ENCODE assay signal across 14 cellular contexts in genomic region chr1:70819231-70819630, GRCh38.
DNase-seq lines count a peak whose midpoint lies in the region; ATAC-seq and TF ChIP-seq lines count a peak whose summit lies in the region.
"Had no signal": no experiment of that assay in that cellular context is flagged by ENCODE, and none has a peak within 500 bp of the region (broad histone marks: within the 10 kb centered on the region; RNA-seq: fewer than 3 reads in every experiment).

No MANE protein-coding gene starts in this region.

- H4K91ac ChIP-seq in mesenchymal stem cell (ENCODE audit: low read length): no peak overlapping the region

- no peak for TF ChIP-seq POLR2A in heart left ventricle (IDR thresholded peaks at IDR 0.05)

- no peak overlapping the region for H3K4ac ChIP-seq in mesenchymal stem cell (ENCODE audit: low read depth in 1 of 2, low read length in 2 of 2)

- peak overlapping the region in 1 of 12 donors; percentile 16 for H3K27ac ChIP-seq in heart left ventricle
- no peak overlapping the region for H3K27ac ChIP-seq in mesenchymal stem cell (ENCODE audit: low read length, poor library complexity, severe bottlenecking)
- H3K27ac ChIP-seq: GM23248 had no signal

- H3K36me3 ChIP-seq in heart left ventricle (no peaks in the 10 kb centered on the region), mesenchymal stem cell (ENCODE audit: control insufficient read depth in 1 of 2, insufficient read depth in 2 of 2, low read depth in 1 of 2, low read length in 2 of 2) (no peaks in the 10 kb centered on the region)
- H3K36me3 ChIP-seq: BE2C had no signal

- peaks cover 0 to 16% (median 0%) of the 10 kb centered on the region in 12 donors for H3K4me1 ChIP-seq in heart left ventricle
- H3K4me1 ChIP-seq in mesenchymal stem cell (ENCODE audit: control insufficient read depth, insufficient read depth, low read depth, low read length): no peaks in the 10 kb centered on the region
- H3K4me1 ChIP-seq: BE2C had no signal

- H2AK5ac ChIP-seq in mesenchymal stem cell (ENCODE audit: low read length, severe bottlenecking): no peak overlapping the region

- no peaks in the 10 kb centered on the region for H3K9me3 ChIP-seq in heart left ventricle
- H3K9me3 ChIP-seq in mesenchymal stem cell (ENCODE audit: control insufficient read depth, low read length): no peaks in the 10 kb centered on the region
- H3K9me3 ChIP-seq: BE2C had no signal

- no peak overlapping the region for H3K23ac ChIP-seq in mesenchymal stem cell (ENCODE audit: low read length in 2 of 2)

- H2BK15ac ChIP-seq in mesenchymal stem cell (ENCODE audit: low read depth, poor library complexity, severe bottlenecking): no peak overlapping the region

- intact Hi-C loops in heart left ventricle (cut with DNase I): no loop called here
- intact Hi-C loops in cardiac septum (cut with DNase I): no loop called here

- H2BK120ac ChIP-seq in mesenchymal stem cell (ENCODE audit: low read depth, low read length): no peak overlapping the region

- H3K79me1 ChIP-seq in mesenchymal stem cell (replicated peaks; ENCODE audit: low read length, poor library complexity, severe bottlenecking): no peaks in the 10 kb centered on the region

- ATAC-seq in heart left ventricle (peak; percentile 36 to 87 (median 65)), SK-N-SH treated with all-trans-retinoic acid at 6 μM for 48 hours (peak; percentile 35), GM19328 (IDR thresholded peaks at IDR 0.05; ENCODE audit: unreplicated experiment) (no peak)

- no peak for DNase-seq in heart left ventricle
- DNase-seq in cardiac septum (ENCODE audit: low spot score): no peak
- DNase-seq in mesenchymal stem cell: no peak
- DNase-seq in LoVo (ENCODE audit: low spot score): no peak
- DNase-seq: ACHN; BE2C; C1 segment of cervical spinal cord; CD4-positive, CD25-positive, alpha-beta regulatory T cell; CD8-positive, alpha-beta memory T cell; COR-L47; DMS 273 treated with DMSO at 0.1 percent for 48 hours had no signal

- WGBS in heart left ventricle, 4 donors: 30 to 48% (median 37%) methylated on average over 2 of the region's 2 CpGs
- 93% methylated on average over 2 of the region's 2 CpGs for WGBS in mesenchymal stem cell

- no peak overlapping the region for H2BK5ac ChIP-seq in mesenchymal stem cell (ENCODE audit: low read depth, low read length, poor library complexity, severe bottlenecking)

- H2BK12ac ChIP-seq in mesenchymal stem cell (ENCODE audit: low read length in 2 of 2): no peak overlapping the region

- H3K4me3 ChIP-seq in heart left ventricle (no peak overlapping the region), mesenchymal stem cell (ENCODE audit: insufficient read depth in 1 of 2, low read depth in 1 of 2, low read length in 2 of 2) (no peak overlapping the region)
- H3K4me3 ChIP-seq: GM23248 had no signal

- peak overlapping the region; percentile 58 for H3K9ac ChIP-seq in mesenchymal stem cell (ENCODE audit: low read length)
- H3K9ac ChIP-seq: GM23248 had no signal

- H3K27me3 ChIP-seq in heart left ventricle: no peaks in the 10 kb centered on the region
- no peaks in the 10 kb centered on the region for H3K27me3 ChIP-seq in mesenchymal stem cell (ENCODE audit: control insufficient read depth in 1 of 2, insufficient read depth in 1 of 2, low read length in 2 of 2)
- H3K27me3 ChIP-seq: BE2C had no signal

- H3K18ac ChIP-seq in mesenchymal stem cell (ENCODE audit: low read depth in 1 of 2, low read length in 2 of 2): no peak overlapping the region

- H4K8ac ChIP-seq in mesenchymal stem cell (ENCODE audit: low read length): no peak overlapping the region

- TF ChIP-seq CTCF in heart left ventricle (IDR thresholded peaks at IDR 0.05): no peak

- no peak overlapping the region for H2AFZ ChIP-seq in mesenchymal stem cell (ENCODE audit: low read depth, low read length)
- H2AFZ ChIP-seq: GM23248 had no signal

- H3K4me2 ChIP-seq in mesenchymal stem cell (ENCODE audit: low read length, poor library complexity, severe bottlenecking): no peak overlapping the region

- no peak overlapping the region for H3K14ac ChIP-seq in mesenchymal stem cell (ENCODE audit: low read length in 2 of 2)

TF ChIP-seq in SK-N-SH treated with all-trans-retinoic acid at 6 μM for 48 hours, 23 proteins besides CTCF, POLR2A, EP300 and RAD21:
- TF ChIP-seq CSRNP3 (CRISPR knock-in tag; IDR thresholded peaks at IDR 0.05) (no peak), PPARA (CRISPR knock-in tag; IDR thresholded peaks at IDR 0.05; ENCODE audit: borderline replicate concordance) (no peak), TSHZ2 (CRISPR knock-in tag; IDR thresholded peaks at IDR 0.05) (no peak), BACH2 (CRISPR knock-in tag; IDR thresholded peaks at IDR 0.05; ENCODE audit: borderline replicate concordance) (no peak), ZNF70 (CRISPR knock-in tag; IDR thresholded peaks at IDR 0.05) (no peak), OSR1 (CRISPR knock-in tag; IDR thresholded peaks at IDR 0.05) (no peak)
- TF ChIP-seq, protein P1, sequence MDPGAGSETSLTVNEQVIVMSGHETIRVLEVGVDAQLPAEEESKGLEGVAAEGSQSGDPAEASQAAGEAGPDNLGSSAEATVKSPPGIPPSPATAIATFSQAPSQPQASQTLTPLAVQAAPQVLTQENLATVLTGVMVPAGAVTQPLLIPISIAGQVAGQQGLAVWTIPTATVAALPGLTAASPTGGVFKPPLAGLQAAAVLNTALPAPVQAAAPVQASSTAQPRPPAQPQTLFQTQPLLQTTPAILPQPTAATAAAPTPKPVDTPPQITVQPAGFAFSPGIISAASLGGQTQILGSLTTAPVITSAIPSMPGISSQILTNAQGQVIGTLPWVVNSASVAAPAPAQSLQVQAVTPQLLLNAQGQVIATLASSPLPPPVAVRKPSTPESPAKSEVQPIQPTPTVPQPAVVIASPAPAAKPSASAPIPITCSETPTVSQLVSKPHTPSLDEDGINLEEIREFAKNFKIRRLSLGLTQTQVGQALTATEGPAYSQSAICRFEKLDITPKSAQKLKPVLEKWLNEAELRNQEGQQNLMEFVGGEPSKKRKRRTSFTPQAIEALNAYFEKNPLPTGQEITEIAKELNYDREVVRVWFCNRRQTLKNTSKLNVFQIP (CRISPR knock-in tag; IDR thresholded peaks at IDR 0.05; ENCODE audit: borderline replicate concordance, low read depth): no peak
TF ChIP-seq in SK-N-SH treated with all-trans-retinoic acid at 6 μM for 48 hours: peak in this region for 0.
